ENCODE assay signal across 19 cellular contexts in genomic region chr18:52242711-52243110, GRCh38.
DNase-seq lines count a peak whose midpoint lies in the region; FAIRE-seq and TF ChIP-seq lines count a peak whose summit lies in the region.
"Had no signal": no experiment of that assay in that cellular context is flagged by ENCODE, and none has a peak within 500 bp of the region (broad histone marks: within the 10 kb centered on the region; RNA-seq: fewer than 3 reads in every experiment).

No MANE protein-coding gene starts in this region.

- H3K9me3 ChIP-seq in Caco-2 = no peaks in the 10 kb centered on the region

- H3K4me3 Mint-ChIP-seq in Caco-2 (ENCODE audit: unreplicated experiment) = no peak overlapping the region
- H3K4me3 Mint-ChIP-seq: CD14-positive monocyte; CD4-positive, alpha-beta memory T cell; H9 had no signal

- peak; percentile 38 for DNase-seq in AG10803 (ENCODE audit: low read depth)
- peak; percentile 8 for DNase-seq in GM04504 (ENCODE audit: low read depth)
- peak; percentile 5 for DNase-seq in bronchial epithelial cell (ENCODE audit: low read depth)
- peak; percentile 7 for DNase-seq in fibroblast of gingiva (ENCODE audit: low read depth)
- DNase-seq in activated naive CD4-positive, alpha-beta T cell treated with Interleukin-2 at 50 U/mL for 16 hours = no peak
- no peak for DNase-seq in COLO829 (ENCODE audit: low spot score)
- DNase-seq in Caco-2 = no peak
- DNase-seq in ACHN = no peak
- DNase-seq: CD4-positive, alpha-beta memory T cell; DMS79 treated with DMSO at 0.1 percent for 48 hours; GF-D8; H9; IMR-90 had no signal

- POLR2A ChIA-PET in Caco-2 (lab: Charles Lee) = no interaction called here

- intact Hi-C loops in Caco-2 (cut with micrococcal nuclease; ENCODE audit: unreplicated experiment) = no loop called here

- no peaks in the 10 kb centered on the region for H3K27me3 ChIP-seq in bronchial epithelial cell (ENCODE audit: control insufficient read depth, insufficient read depth, low read length)
- H3K27me3 ChIP-seq in Caco-2 (replicated peaks; ENCODE audit: control insufficient read depth, insufficient read depth, low read length) = no peaks in the 10 kb centered on the region
- H3K27me3 ChIP-seq: BLaER1 had no signal

- H3K4me1 Mint-ChIP-seq in Caco-2 (ENCODE audit: low read depth, unreplicated experiment) = no peaks in the 10 kb centered on the region
- H3K4me1 Mint-ChIP-seq: CD14-positive monocyte; CD4-positive, alpha-beta memory T cell; H9 had no signal

- H3K27me3 Mint-ChIP-seq in Caco-2 (ENCODE audit: insufficient read depth, unreplicated experiment) = no peaks in the 10 kb centered on the region
- H3K27me3 Mint-ChIP-seq: CD4-positive, alpha-beta memory T cell had no signal

- no peaks in the 10 kb centered on the region for H3K36me3 Mint-ChIP-seq in Caco-2 (ENCODE audit: insufficient read depth, unreplicated experiment)
- H3K36me3 Mint-ChIP-seq: CD14-positive monocyte; CD4-positive, alpha-beta memory T cell had no signal

- CTCF ChIA-PET in Caco-2 (lab: Charles Lee) = no interaction called here

- in situ Hi-C loops in ACHN (cut with HindIII; ENCODE audit: low pct_ligation_motif_present, low pct_unique_long_range_greater_than_20kb, low sequenced_read_pairs) = no loop called here

- no TSS peak for BruUV-seq in Caco-2 (replicated peaks; lab: Mats Ljungman, UMichigan)

- TF ChIP-seq CTCF in AG10803 (conservative IDR thresholded peaks at IDR 0.05; ENCODE audit: low read length) = no peak
- no peak for TF ChIP-seq CTCF in bronchial epithelial cell (IDR thresholded peaks at IDR 0.05; ENCODE audit: insufficient read depth, low read length, severe bottlenecking)
- no peak for TF ChIP-seq CTCF in Caco-2 (IDR thresholded peaks at IDR 0.05; ENCODE audit: insufficient read depth in 1 of 2, low read depth in 1 of 2, low read length in 1 of 2, severe bottlenecking in 1 of 2, unreplicated experiment in 1 of 2)

- no peaks in the 10 kb centered on the region for H3K36me3 ChIP-seq in bronchial epithelial cell (ENCODE audit: control insufficient read depth, insufficient read depth, low read length)
- H3K36me3 ChIP-seq in Caco-2 (ENCODE audit: control insufficient read depth, insufficient read depth, low read length) = no peaks in the 10 kb centered on the region
- H3K36me3 ChIP-seq: BLaER1 had no signal

- no peaks in the 10 kb centered on the region for H3K9me3 Mint-ChIP-seq in Caco-2 (ENCODE audit: unreplicated experiment)

- no peak overlapping the region for H3K27ac Mint-ChIP-seq in Caco-2 (ENCODE audit: unreplicated experiment)
- H3K27ac Mint-ChIP-seq: CD14-positive monocyte; CD4-positive, alpha-beta memory T cell; H9 had no signal

- no peak for FAIRE-seq in bronchial epithelial cell (lab: Jason Lieb, UNC)
- FAIRE-seq: A204.1, GM12878, H1, K562 had no signal

- H3K4me3 ChIP-seq in AG10803 (ENCODE audit: low read length) (no peak overlapping the region), bronchial epithelial cell (ENCODE audit: low read depth, low read length) (no peak overlapping the region), Caco-2 (ENCODE audit: low read depth, low read length) (no peak overlapping the region)
- H3K4me3 ChIP-seq: BLaER1, GM12878, K562 had no signal

- no peaks in the 10 kb centered on the region for H3K4me1 ChIP-seq in Caco-2
- H3K4me1 ChIP-seq: BLaER1 had no signal

Comparison
In these comparisons a context has a peak if more than half of its experiments do, and no peak if none do; other contexts are left out.
1. DNase-seq: peak in AG10803 (single experiment), GM04504 (single experiment), bronchial epithelial cell (single experiment) and fibroblast of gingiva (single experiment); none in activated naive CD4-positive, alpha-beta T cell treated with Interleukin-2 at 50 U/mL for 16 hours (single experiment), COLO829 (single experiment), Caco-2 (0 of 2) and ACHN (single experiment).